In genomic region chr1:83887483-83887882, GRCh38 we compare ENCODE assay signal across 9 cellular contexts.
"Had no signal": no experiment of that assay in that cellular context is flagged by ENCODE, and none has a peak within 500 bp of the region (broad histone marks: within the 10 kb centered on the region; RNA-seq: fewer than 3 reads in every experiment).

No MANE protein-coding gene starts in this region.

- H3K4me3 ChIP-seq: GM23248, GM23338, HAP-1 had no signal

- DNase-seq: GM23248, GOT3, H7, H9, HCEC 1CT, HFFc6 had no signal

- ATAC-seq: GM23338, HCT116 had no signal
